ENCODE assay signal across 20 cellular contexts in genomic region chr16:66416981-66417700, GRCh38. TPM values are rescaled to one million over a fixed set of nuclear protein-coding genes. Genes with fewer than 3 reads are reported as not detected.
DNase-seq lines count a peak whose midpoint lies in the region; TF ChIP-seq lines count a peak whose summit lies in the region.
"Had no signal": no experiment of that assay in that cellular context is flagged by ENCODE, and none has a peak within 500 bp of the region (broad histone marks: within the 10 kb centered on the region; RNA-seq: fewer than 3 reads in every experiment).

No MANE protein-coding gene starts in this region.

- H3K4me3 ChIP-seq in GM23248 (no peak overlapping the region), fibroblast of villous mesenchyme (ENCODE audit: low read depth, low read length) (no peak overlapping the region), prostate gland (no peak overlapping the region)
- H3K4me3 ChIP-seq: esophagus squamous epithelium, K562, ovary, upper lobe of left lung had no signal

- peaks cover 11% of the 10 kb centered on the region for H3K9me3 Mint-ChIP-seq in activated CD4-positive, alpha-beta T cell treated with anti-CD3 and anti-CD28 coated beads, Interleukin-2, amount 10 ng/mL, durations not matched to agents 7 days and 5 days

- no peak for TF ChIP-seq POLR2A in prostate gland (IDR thresholded peaks at IDR 0.05)

- H3K27ac ChIP-seq in GM23248 (peak overlapping the region; percentile 52), prostate gland (no peak overlapping the region)
- H3K27ac ChIP-seq: esophagus squamous epithelium, ovary, upper lobe of left lung, VCaP had no signal

- H2AFZ ChIP-seq in GM23248, result no peak overlapping the region; the same call in 1 of the 2 replicates

- intact Hi-C loops in prostate gland (cut with DNase I), result no loop called here

- WGBS in GM23248 (ENCODE audit: low coverage in 1 of 2, low lambda C conversion rate in 2 of 2, missing lambda C conversion rate in 2 of 2), 2 experiments, result 40 to 45% methylated on average over 7 of the region's 7 CpGs
- WGBS in prostate gland, result 92% methylated on average over 7 of the region's 7 CpGs

- H3K27ac Mint-ChIP-seq in activated CD4-positive, alpha-beta T cell treated with anti-CD3 and anti-CD28 coated beads, Interleukin-2, amount 10 ng/mL, durations not matched to agents 7 days and 5 days, result no peak overlapping the region
- H3K27ac Mint-ChIP-seq: activated CD8-positive, alpha-beta T cell treated with anti-CD3 and anti-CD28 coated beads, Interleukin-2, amount 10 ng/mL, durations not matched to agents 7 days and 5 days; stimulated activated memory B cell treated with anti-CD40 and anti-IgM and Interleukin-4, amounts not matched to agents 10 μg/mL and 1 μg/mL and 100 μg/mL, for 72 hours had no signal

- TF ChIP-seq CTCF in fibroblast of villous mesenchyme (IDR thresholded peaks at IDR 0.05; ENCODE audit: insufficient read depth, low read depth, low read length) (no peak), prostate gland (IDR thresholded peaks at IDR 0.05) (no peak)

- POLR2A ChIA-PET in activated CD4-positive, alpha-beta T cell treated with anti-CD3 and anti-CD28 coated beads, Interleukin-2, amount 10 ng/mL, durations not matched to agents 7 days and 5 days (lab: Charles Lee), result no interaction called here

- no peaks in the 10 kb centered on the region for H3K36me3 ChIP-seq in GM23248 (ENCODE audit: low read depth)
- no peaks in the 10 kb centered on the region for H3K36me3 ChIP-seq in prostate gland
- H3K36me3 ChIP-seq: esophagus squamous epithelium, ovary, upper lobe of left lung had no signal

- H3K27me3 Mint-ChIP-seq in activated CD4-positive, alpha-beta T cell treated with anti-CD3 and anti-CD28 coated beads, Interleukin-2, amount 10 ng/mL, durations not matched to agents 7 days and 5 days, result peaks cover 19% of the 10 kb centered on the region
- H3K27me3 Mint-ChIP-seq: stimulated activated memory B cell treated with anti-CD40 and anti-IgM and Interleukin-4, amounts not matched to agents 10 μg/mL and 1 μg/mL and 100 μg/mL, for 72 hours had no signal

- peak overlapping the region; percentile 24 for H3K4me2 ChIP-seq in GM23248 (ENCODE audit: unreplicated experiment)

- H3K36me3 Mint-ChIP-seq in activated CD4-positive, alpha-beta T cell treated with anti-CD3 and anti-CD28 coated beads, Interleukin-2, amount 10 ng/mL, durations not matched to agents 7 days and 5 days (ENCODE audit: low read depth), result no peaks in the 10 kb centered on the region
- H3K36me3 Mint-ChIP-seq: stimulated activated memory B cell treated with anti-CD40 and anti-IgM and Interleukin-4, amounts not matched to agents 10 μg/mL and 1 μg/mL and 100 μg/mL, for 72 hours had no signal

- H3K4me3 Mint-ChIP-seq in activated CD4-positive, alpha-beta T cell treated with anti-CD3 and anti-CD28 coated beads, Interleukin-2, amount 10 ng/mL, durations not matched to agents 7 days and 5 days, result no peak overlapping the region
- H3K4me3 Mint-ChIP-seq: activated CD8-positive, alpha-beta T cell treated with anti-CD3 and anti-CD28 coated beads, Interleukin-2, amount 10 ng/mL, durations not matched to agents 7 days and 5 days; stimulated activated memory B cell treated with anti-CD40 and anti-IgM and Interleukin-4, amounts not matched to agents 10 μg/mL and 1 μg/mL and 100 μg/mL, for 72 hours had no signal

- in situ Hi-C loops in GM23248 (cut with MboI), result loop anchor here (25.0 kb wide), 1 partner anchor 445 kb away; no protein-coding TSS in a partner anchor

- H3K9ac ChIP-seq in GM23248, result no peak overlapping the region

- peaks cover 42% of the 10 kb centered on the region for H3F3A ChIP-seq in GM23248 (ENCODE audit: insufficient read depth)

- CTCF ChIA-PET in activated CD4-positive, alpha-beta T cell treated with anti-CD3 and anti-CD28 coated beads, Interleukin-2, amount 10 ng/mL, durations not matched to agents 7 days and 5 days (lab: Charles Lee), result interaction anchor here (0.7 to 1.4 kb wide), 3 partner anchors 11 to 27 kb away, joined by 3 to 4 read pairs (median 3); no protein-coding TSS in a partner anchor

- H4K20me1 ChIP-seq in GM23248 (ENCODE audit: insufficient read depth), result no peaks in the 10 kb centered on the region

- H3K4me1 Mint-ChIP-seq in activated CD4-positive, alpha-beta T cell treated with anti-CD3 and anti-CD28 coated beads, Interleukin-2, amount 10 ng/mL, durations not matched to agents 7 days and 5 days, result peaks cover 7% of the 10 kb centered on the region

- H3K4me1 ChIP-seq in GM23248 (ENCODE audit: insufficient read depth) (peaks cover 36% of the 10 kb centered on the region), prostate gland (replicated peaks) (no peaks in the 10 kb centered on the region)
- H3K4me1 ChIP-seq: esophagus squamous epithelium, upper lobe of left lung had no signal

- no peaks in the 10 kb centered on the region for H3K9me2 ChIP-seq in GM23248 (ENCODE audit: insufficient read depth)

- no peaks in the 10 kb centered on the region for H3K79me2 ChIP-seq in GM23248 (ENCODE audit: insufficient read depth)

- H3K9me3 ChIP-seq in GM23248 (ENCODE audit: low read depth) (no peaks in the 10 kb centered on the region), prostate gland (no peaks in the 10 kb centered on the region)
- H3K9me3 ChIP-seq: esophagus squamous epithelium, ovary, upper lobe of left lung had no signal

- DNase-seq in A172 (ENCODE audit: low spot score) (peak; percentile 38), GM23248 (peak; percentile 85), RPMI7951 (ENCODE audit: low read depth) (peak; percentile 81), fibroblast of villous mesenchyme (ENCODE audit: low read depth) (peak; percentile 37), DMS79 treated with DMSO at 0.1 percent for 48 hours (lab: John Stamatoyannopoulos, UW) (no peak), NCI-H82 treated with DMSO at 0.1 percent for 48 hours (lab: John Stamatoyannopoulos, UW; ENCODE audit: unreplicated experiment) (no peak), prostate gland (ENCODE audit: low spot score) (no peak)
- DNase-seq in activated CD4-positive, alpha-beta T cell treated with anti-CD3 and anti-CD28 coated beads, Interleukin-2, amount 10 ng/mL, durations not matched to agents 7 days and 5 days, result no peak
- DNase-seq: activated CD8-positive, alpha-beta T cell treated with anti-CD3 and anti-CD28 coated beads, Interleukin-2, amount 10 ng/mL, durations not matched to agents 7 days and 5 days; amygdala; esophagus squamous epithelium; hypothalamus; NCI-H1694; NCI-H524; ovary; upper lobe of left lung had no signal

- H3K27me3 ChIP-seq in GM23248 (replicated peaks; ENCODE audit: insufficient read depth), result no peaks in the 10 kb centered on the region
- no peaks in the 10 kb centered on the region for H3K27me3 ChIP-seq in prostate gland (replicated peaks; ENCODE audit: insufficient read depth)
- H3K27me3 ChIP-seq: ovary, upper lobe of left lung had no signal

RNA-seq across cellular contexts. Expression of gene BEAN1, which starts 10.0 kb away (rescaled TPM):
- 0.91 and 1.7 TPM in 2 replicates for total RNA-seq in A172 (2014; rRNA removed; shearing (Covaris generic))
- 0.32 and 1.1 TPM in 2 replicates for total RNA-seq in GM23248 (2014; rRNA removed; shearing (Covaris generic))
- polyA plus RNA-seq in GM23248 (2016; fragmentation: Nextera tagmentation; extraction: Ambion mirVana), result 0.50 and 0.89 TPM in 2 replicates
- 0.72 and 1.7 TPM in 2 replicates for total RNA-seq in RPMI7951 (2014; rRNA removed; shearing (Covaris generic))
- total RNA-seq in fibroblast of villous mesenchyme (under 0.01 and 0.32 TPM in 2 replicates), prostate gland (under 1 TPM; 0.14 to 0.51 TPM)
- total RNA-seq in activated CD4-positive, alpha-beta T cell treated with anti-CD3 and anti-CD28 coated beads, Interleukin-2, amount 10 ng/mL, durations not matched to agents 7 days and 5 days, result not detected
- total RNA-seq: activated CD8-positive, alpha-beta T cell treated with anti-CD3 and anti-CD28 coated beads, Interleukin-2, amount 10 ng/mL, durations not matched to agents 7 days and 5 days; K562 had no signal
- polyA plus RNA-seq: AG04450, K562 had no signal

RNA-seq across cellular contexts. Expression of gene CDH5, which starts 50.6 kb away (rescaled TPM):
- 0.29 TPM in 1 of 2 replicates, not detected in the other for total RNA-seq in A172 (2014; rRNA removed; shearing (Covaris generic))
- total RNA-seq in GM23248 (2014; rRNA removed; shearing (Covaris generic)), result not detected in 2 replicates
- polyA plus RNA-seq in GM23248 (2016; fragmentation: Nextera tagmentation; extraction: Ambion mirVana), result not detected in 2 replicates
- total RNA-seq in RPMI7951 (2014; rRNA removed; shearing (Covaris generic)), result under 0.01 TPM in 1 of 2 replicates, not detected in the other
- not detected in 2 replicates for total RNA-seq in fibroblast of villous mesenchyme
- not detected for total RNA-seq in activated CD4-positive, alpha-beta T cell treated with anti-CD3 and anti-CD28 coated beads, Interleukin-2, amount 10 ng/mL, durations not matched to agents 7 days and 5 days
- 10 to 100 TPM in 1 of 2 donors, 1 to 10 TPM in 1; 8.0 to 20.8 TPM for total RNA-seq in prostate gland
- total RNA-seq: activated CD8-positive, alpha-beta T cell treated with anti-CD3 and anti-CD28 coated beads, Interleukin-2, amount 10 ng/mL, durations not matched to agents 7 days and 5 days; K562 had no signal
- polyA plus RNA-seq: AG04450, K562 had no signal

Comparison
In these comparisons a context has a peak if more than half of its experiments do, and no peak if none do; other contexts are left out.
1. DNase-seq: peak in A172 (single experiment), GM23248 (single experiment), RPMI7951 (single experiment) and fibroblast of villous mesenchyme (single experiment); none in DMS79 treated with DMSO at 0.1 percent for 48 hours (single experiment), NCI-H82 treated with DMSO at 0.1 percent for 48 hours (single experiment), activated CD4-positive, alpha-beta T cell treated with anti-CD3 and anti-CD28 coated beads, Interleukin-2, amount 10 ng/mL, durations not matched to agents 7 days and 5 days (single experiment) and prostate gland (single experiment).